ENCODE assay signal across 1 cellular context in genomic region chr9:126509718-126510117, GRCh38.
TF ChIP-seq lines count a peak whose summit lies in the region.

No MANE protein-coding gene starts in this region.

TF ChIP-seq in H1, 55 proteins besides CTCF, POLR2A, EP300 and RAD21 (continued from another document):
- TF ChIP-seq, protein P1, sequence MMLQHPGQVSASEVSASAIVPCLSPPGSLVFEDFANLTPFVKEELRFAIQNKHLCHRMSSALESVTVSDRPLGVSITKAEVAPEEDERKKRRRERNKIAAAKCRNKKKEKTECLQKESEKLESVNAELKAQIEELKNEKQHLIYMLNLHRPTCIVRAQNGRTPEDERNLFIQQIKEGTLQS (IDR thresholded peaks at IDR 0.05; ENCODE audit: insufficient read depth, low read depth, low read length): no peak
- TF ChIP-seq ATF2 (IDR thresholded peaks at IDR 0.05; ENCODE audit: low read length): no peak
- TF ChIP-seq KDM1A (IDR thresholded peaks at IDR 0.05; ENCODE audit: borderline replicate concordance, low read length): no peak
- TF ChIP-seq RNF2 (IDR thresholded peaks at IDR 0.05; ENCODE audit: borderline replicate concordance, low read depth, low read length, missing control alignments, poor library complexity, severe bottlenecking): no peak
- TF ChIP-seq YY1 (IDR thresholded peaks at IDR 0.05; ENCODE audit: low read depth, low read length): no peak
- no peak for TF ChIP-seq CBX5 (IDR thresholded peaks at IDR 0.05; ENCODE audit: low read depth, low read length)
- no peak for TF ChIP-seq CREB1 (IDR thresholded peaks at IDR 0.05)
- no peak for TF ChIP-seq KDM5A (IDR thresholded peaks at IDR 0.05; ENCODE audit: low read length)
- TF ChIP-seq SIN3A (conservative IDR thresholded peaks at IDR 0.05 in 1 of 2, IDR thresholded peaks at IDR 0.05 in 1 of 2; ENCODE audit: low read depth in 1 of 2, low read length in 2 of 2): no peak
- no peak for TF ChIP-seq RBBP5 (IDR thresholded peaks at IDR 0.05; ENCODE audit: borderline replicate concordance, low read depth, low read length)
- no peak for TF ChIP-seq EZH2 (IDR thresholded peaks at IDR 0.05; ENCODE audit: low read depth, low read length, severe bottlenecking)
- no peak for TF ChIP-seq BACH1 (IDR thresholded peaks at IDR 0.05; ENCODE audit: low read length)
TF ChIP-seq in H1: peak in this region for 0.
